11 cellular contexts compared by ENCODE assay signal in the genomic region with DNA sequence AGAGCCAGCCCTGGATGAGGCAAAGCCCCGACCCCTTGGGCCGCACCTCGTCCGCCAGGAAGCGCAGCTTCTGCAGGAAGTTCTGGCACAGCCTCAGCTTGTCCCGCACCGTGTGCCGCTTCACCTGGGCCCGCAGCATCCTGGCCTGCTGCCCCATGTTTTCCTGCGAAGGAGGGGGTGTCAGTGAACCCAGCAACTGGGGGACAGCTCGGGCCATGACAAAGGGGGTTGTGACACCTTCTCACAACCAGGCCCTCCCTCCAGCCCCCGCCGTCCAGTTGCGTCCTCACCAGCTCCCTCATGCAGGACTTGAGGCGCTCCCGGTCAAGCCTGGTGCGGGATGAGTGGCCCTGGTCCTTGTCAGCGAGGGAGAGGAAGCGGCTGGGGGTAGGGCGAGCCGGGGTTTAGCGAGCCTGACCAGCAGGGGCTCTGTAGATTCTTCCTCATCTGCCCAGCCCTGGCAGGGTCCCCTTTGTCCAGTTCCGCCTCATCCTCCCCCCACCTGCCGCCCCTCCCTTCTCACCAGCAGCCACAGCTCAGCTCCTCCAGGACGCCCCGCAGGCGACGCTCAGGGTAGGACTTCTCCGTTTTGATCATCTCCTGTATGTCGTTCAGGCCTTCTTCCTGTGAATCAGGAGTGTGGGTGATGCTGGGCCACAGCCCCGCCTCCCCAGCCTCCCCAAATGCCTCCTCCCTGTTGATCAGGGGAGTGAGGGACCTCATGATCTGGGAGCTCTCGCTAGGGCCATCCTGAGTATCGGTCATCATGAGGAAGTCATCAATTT.
DNase-seq lines count a peak whose midpoint lies in the region; ATAC-seq and TF ChIP-seq lines count a peak whose summit lies in the region.
"Had no signal": no experiment of that assay in that cellular context is flagged by ENCODE, and none has a peak within 500 bp of the region (broad histone marks: within the 10 kb centered on the region; RNA-seq: fewer than 3 reads in every experiment).

No MANE protein-coding gene starts in this region.

- H3K9me2 ChIP-seq in MM.1S (replicated peaks; ENCODE audit: insufficient read depth, low read length) = no peaks in the 10 kb centered on the region

- peak overlapping the region; percentile 18 for H3K4me3 ChIP-seq in effector memory CD4-positive, alpha-beta T cell (ENCODE audit: insufficient read depth, low read depth, low read length, poor library complexity, severe bottlenecking)
- H3K4me3 ChIP-seq in MM.1S (ENCODE audit: low read length) = no peak overlapping the region
- H3K4me3 ChIP-seq: left lung had no signal

- H3K27ac ChIP-seq in effector memory CD4-positive, alpha-beta T cell (ENCODE audit: insufficient read depth, low read length, poor library complexity, severe bottlenecking) = no peak overlapping the region
- no peak overlapping the region for H3K27ac ChIP-seq in MM.1S (ENCODE audit: low read length)
- H3K27ac ChIP-seq: brain microvascular endothelial cell, left lung had no signal

- H3K36me3 ChIP-seq in effector memory CD4-positive, alpha-beta T cell (ENCODE audit: control insufficient read depth, insufficient read depth, low read length) = no peaks in the 10 kb centered on the region
- no peaks in the 10 kb centered on the region for H3K36me3 ChIP-seq in MM.1S (replicated peaks; ENCODE audit: insufficient read depth, low read length)
- H3K36me3 ChIP-seq: brain microvascular endothelial cell, left lung had no signal

- no peaks in the 10 kb centered on the region for H3K4me1 ChIP-seq in effector memory CD4-positive, alpha-beta T cell (ENCODE audit: control insufficient read depth, insufficient read depth, low read length, poor library complexity, severe bottlenecking)
- H3K4me1 ChIP-seq in MM.1S (ENCODE audit: low read length) = no peaks in the 10 kb centered on the region
- H3K4me1 ChIP-seq: left lung had no signal

- peak overlapping the region; percentile 79 for H3K4me3 Mint-ChIP-seq in T-helper 2 cell treated with Interferon-gamma antibody and Interleukin-4, amounts not matched to agents 5 μg/mL and 100 μg/mL, for 36 hours

- no peaks in the 10 kb centered on the region for H3K9me3 Mint-ChIP-seq in T-helper 2 cell treated with Interferon-gamma antibody and Interleukin-4, amounts not matched to agents 5 μg/mL and 100 μg/mL, for 36 hours

- no peaks in the 10 kb centered on the region for H4K20me1 ChIP-seq in MM.1S (ENCODE audit: insufficient read depth, low read length)

- H3K4me2 ChIP-seq in MM.1S (ENCODE audit: low read depth, low read length) = no peak overlapping the region

- no peaks in the 10 kb centered on the region for H3K36me3 Mint-ChIP-seq in T-helper 2 cell treated with Interferon-gamma antibody and Interleukin-4, amounts not matched to agents 5 μg/mL and 100 μg/mL, for 36 hours (ENCODE audit: low read depth)

- peaks cover 6% of the 10 kb centered on the region for H3K4me1 Mint-ChIP-seq in T-helper 2 cell treated with Interferon-gamma antibody and Interleukin-4, amounts not matched to agents 5 μg/mL and 100 μg/mL, for 36 hours (ENCODE audit: low read depth)

- no peak overlapping the region for H2AFZ ChIP-seq in MM.1S (ENCODE audit: low read length)

- H3K27me3 ChIP-seq in effector memory CD4-positive, alpha-beta T cell (replicated peaks; ENCODE audit: control insufficient read depth, insufficient read depth, low read length, poor library complexity, severe bottlenecking) = no peaks in the 10 kb centered on the region
- peaks cover 18% of the 10 kb centered on the region for H3K27me3 ChIP-seq in MM.1S (replicated peaks; ENCODE audit: insufficient read depth, low read length)
- H3K27me3 ChIP-seq: brain microvascular endothelial cell had no signal

- no peak for TF ChIP-seq CTCF in MM.1S (IDR thresholded peaks at IDR 0.05; ENCODE audit: low read length)

- ATAC-seq in stimulated activated naive CD8-positive, alpha-beta T cell treated with anti-CD3 and anti-CD28 coated beads, Interleukin-15, Interleukin-2, amounts not matched to agents 100 U/mL and 50 U/mL, for 24 hours = peak; percentile 66

- H3F3A ChIP-seq in MM.1S (ENCODE audit: insufficient read depth, low read length) = no peaks in the 10 kb centered on the region

- no peaks in the 10 kb centered on the region for H3K27me3 Mint-ChIP-seq in T-helper 2 cell treated with Interferon-gamma antibody and Interleukin-4, amounts not matched to agents 5 μg/mL and 100 μg/mL, for 36 hours (ENCODE audit: low read depth)

- no peak overlapping the region for H3K9ac ChIP-seq in MM.1S (ENCODE audit: low read length)

- DNase-seq in activated naive CD4-positive, alpha-beta T cell treated with Interleukin-2 at 50 U/mL for 16 hours = peak; percentile 4
- no peak for DNase-seq in activated naive CD4-positive, alpha-beta T cell (lab: John Stamatoyannopoulos, UW)
- DNase-seq in T-helper 2 cell treated with Interferon-gamma antibody and Interleukin-4, amounts not matched to agents 5 μg/mL and 100 μg/mL, for 36 hours (ENCODE audit: low spot score) = peak; percentile 36
- DNase-seq in effector memory CD4-positive, alpha-beta T cell = no peak
- peak; percentile 13 for DNase-seq in stimulated activated naive CD8-positive, alpha-beta T cell treated with anti-CD3 and anti-CD28 coated beads, Interleukin-15, Interleukin-2, amounts not matched to agents 100 U/mL and 50 U/mL, for 24 hours
- no peak for DNase-seq in DMS 273 treated with DMSO at 0.1 percent for 48 hours (lab: John Stamatoyannopoulos, UW)
- no peak for DNase-seq in MM.1S
- no peak for DNase-seq in NCI-H510A (lab: John Stamatoyannopoulos, UW)
- DNase-seq: left lung, SW 1271 had no signal

- no peaks in the 10 kb centered on the region for H3K79me2 ChIP-seq in MM.1S (ENCODE audit: low read length)

- no peaks in the 10 kb centered on the region for H3K9me3 ChIP-seq in effector memory CD4-positive, alpha-beta T cell (ENCODE audit: control insufficient read depth, low read length)
- no peaks in the 10 kb centered on the region for H3K9me3 ChIP-seq in MM.1S (replicated peaks; ENCODE audit: insufficient read depth, low read length)
- H3K9me3 ChIP-seq: left lung had no signal

- H3K27ac Mint-ChIP-seq in T-helper 2 cell treated with Interferon-gamma antibody and Interleukin-4, amounts not matched to agents 5 μg/mL and 100 μg/mL, for 36 hours = peak overlapping the region; percentile 91

Comparison
In these comparisons a context has a peak if more than half of its experiments do, and no peak if none do; other contexts are left out.
1. DNase-seq: peak in activated naive CD4-positive, alpha-beta T cell treated with Interleukin-2 at 50 U/mL for 16 hours (single experiment), T-helper 2 cell treated with Interferon-gamma antibody and Interleukin-4, amounts not matched to agents 5 μg/mL and 100 μg/mL, for 36 hours (single experiment) and stimulated activated naive CD8-positive, alpha-beta T cell treated with anti-CD3 and anti-CD28 coated beads, Interleukin-15, Interleukin-2, amounts not matched to agents 100 U/mL and 50 U/mL, for 24 hours (single experiment); none in activated naive CD4-positive, alpha-beta T cell (0 of 4), effector memory CD4-positive, alpha-beta T cell (0 of 3), DMS 273 treated with DMSO at 0.1 percent for 48 hours (single experiment), MM.1S (single experiment) and NCI-H510A (single experiment).